11 cellular contexts compared by ENCODE assay signal in the genomic region with DNA sequence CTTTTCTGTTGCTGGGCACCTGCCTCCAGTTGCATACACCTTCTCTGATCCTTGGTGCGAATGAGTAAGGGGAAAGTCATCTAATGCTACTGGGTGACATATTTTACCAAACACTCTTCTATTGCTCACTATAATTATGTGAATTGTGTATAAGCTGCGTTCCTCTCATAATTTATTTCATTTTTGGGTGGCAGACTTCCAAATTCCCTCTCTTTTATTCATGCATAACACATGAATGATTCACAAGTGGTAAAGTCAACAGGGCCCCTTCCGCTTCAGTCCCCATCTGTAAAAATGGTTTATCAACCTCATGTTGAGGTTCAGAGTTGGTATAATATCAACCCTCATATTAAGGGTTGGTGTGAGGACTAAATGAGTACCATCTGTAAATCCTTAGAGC. TPM values are rescaled to one million over a fixed set of nuclear protein-coding genes. Genes with fewer than 3 reads are reported as not detected.
DNase-seq lines count a peak whose midpoint lies in the region; ATAC-seq and TF ChIP-seq lines count a peak whose summit lies in the region.
"Had no signal": no experiment of that assay in that cellular context is flagged by ENCODE, and none has a peak within 500 bp of the region (broad histone marks: within the 10 kb centered on the region; RNA-seq: fewer than 3 reads in every experiment).

No MANE protein-coding gene starts in this region.

- H3K36me3 Mint-ChIP-seq in activated CD8-positive, alpha-beta T cell treated with anti-CD3 and anti-CD28 coated beads for 36 hours (ENCODE audit: low read depth), result peaks cover 3% of the 10 kb centered on the region

- H3K4me3 ChIP-seq in PC-9 (no peak overlapping the region), fibroblast of lung (replicated peaks in 1 of 4; ENCODE audit: control extremely low read depth in 1 of 4, insufficient read depth in 1 of 4, low read depth in 3 of 4, low read length in 4 of 4) (no peak overlapping the region), Karpas-422 (ENCODE audit: low read length) (no peak overlapping the region)
- H3K4me3 ChIP-seq: thyroid gland had no signal

- H3K9me3 ChIP-seq in PC-9 (ENCODE audit: insufficient read depth, low read depth) (no peaks in the 10 kb centered on the region), fibroblast of lung (ENCODE audit: control insufficient read depth, insufficient read depth, low read depth, low read length) (no peaks in the 10 kb centered on the region), Karpas-422 (ENCODE audit: low read length) (no peaks in the 10 kb centered on the region)
- H3K9me3 ChIP-seq: thyroid gland had no signal

- H3K27me3 ChIP-seq in PC-9 (ENCODE audit: insufficient read depth, low read depth), result no peaks in the 10 kb centered on the region
- H3K27me3 ChIP-seq in fibroblast of lung (ENCODE audit: control insufficient read depth, insufficient read depth, low read length), result no peaks in the 10 kb centered on the region
- no peaks in the 10 kb centered on the region for H3K27me3 ChIP-seq in Karpas-422 (ENCODE audit: low read length)
- H3K27me3 ChIP-seq: thyroid gland had no signal

- H4K20me1 ChIP-seq in PC-9 (ENCODE audit: insufficient read depth) (no peaks in the 10 kb centered on the region), fibroblast of lung (ENCODE audit: control insufficient read depth, extremely low read depth, insufficient read depth, low read length) (no peaks in the 10 kb centered on the region), Karpas-422 (ENCODE audit: insufficient read depth, low read depth, low read length) (no peaks in the 10 kb centered on the region)

- H3K9me2 ChIP-seq in PC-9 (ENCODE audit: insufficient read depth) (no peaks in the 10 kb centered on the region), Karpas-422 (replicated peaks; ENCODE audit: insufficient read depth, low read length) (no peaks in the 10 kb centered on the region)

- H3K79me2 ChIP-seq in PC-9 (ENCODE audit: low read depth) (peaks cover 19% of the 10 kb centered on the region), fibroblast of lung (ENCODE audit: control insufficient read depth, insufficient read depth, low read length) (peaks cover 18% of the 10 kb centered on the region), Karpas-422 (ENCODE audit: low read length) (no peaks in the 10 kb centered on the region)

- no peak overlapping the region for H3K27ac Mint-ChIP-seq in activated CD8-positive, alpha-beta T cell treated with anti-CD3 and anti-CD28 coated beads for 36 hours

- peaks cover 16% of the 10 kb centered on the region for H3K4me1 Mint-ChIP-seq in activated CD8-positive, alpha-beta T cell treated with anti-CD3 and anti-CD28 coated beads for 36 hours (ENCODE audit: low read depth)

- no peak for TF ChIP-seq CTCF in PC-9 (conservative IDR thresholded peaks at IDR 0.05)
- no peak for TF ChIP-seq CTCF in fibroblast of lung (conservative IDR thresholded peaks at IDR 0.05 in 1 of 2, IDR thresholded peaks at IDR 0.05 in 1 of 2; ENCODE audit: low read depth in 1 of 2, low read length in 2 of 2)
- TF ChIP-seq CTCF in activated CD8-positive, alpha-beta T cell treated with anti-CD3 and anti-CD28 coated beads for 36 hours (IDR thresholded peaks at IDR 0.05), result no peak

- peak overlapping the region; percentile 57 for H3K4me2 ChIP-seq in PC-9
- peak overlapping the region; percentile 46 for H3K4me2 ChIP-seq in fibroblast of lung (ENCODE audit: extremely low read depth, insufficient read depth, low read length)
- H3K4me2 ChIP-seq in Karpas-422 (ENCODE audit: low read depth, low read length, poor library complexity, severe bottlenecking), result no peak overlapping the region

- H2AFZ ChIP-seq in PC-9 (0 out of 2 replicates have a peak overlapping the region, but pooled peaks have one; percentile 31), fibroblast of lung (ENCODE audit: low read length) (no peak overlapping the region), Karpas-422 (ENCODE audit: low read length) (no peak overlapping the region)

- no peaks in the 10 kb centered on the region for H3K9me3 Mint-ChIP-seq in activated CD8-positive, alpha-beta T cell treated with anti-CD3 and anti-CD28 coated beads for 36 hours

- H3K27ac ChIP-seq in PC-9 (peak overlapping the region; percentile 80), fibroblast of lung (ENCODE audit: insufficient read depth, low read length) (peak overlapping the region; percentile 73), Karpas-422 (ENCODE audit: low read length) (no peak overlapping the region)
- H3K27ac ChIP-seq: thyroid gland had no signal

- H3K36me3 ChIP-seq in PC-9 (ENCODE audit: low read depth) (no peaks in the 10 kb centered on the region), fibroblast of lung (ENCODE audit: control insufficient read depth, insufficient read depth, low read length) (no peaks in the 10 kb centered on the region), Karpas-422 (ENCODE audit: insufficient read depth, low read length) (no peaks in the 10 kb centered on the region)
- H3K36me3 ChIP-seq: thyroid gland had no signal

- intact Hi-C loops in PC-9 (cut with micrococcal nuclease; ENCODE audit: unreplicated experiment), result loop anchor here (2.0 to 5.0 kb wide), 3 partner anchors 23 to 54 kb away; no protein-coding TSS in a partner anchor
- intact Hi-C loops in activated CD8-positive, alpha-beta T cell treated with anti-CD3 and anti-CD28 coated beads for 36 hours (cut with micrococcal nuclease), result no loop called here

- CTCF ChIA-PET in PC-9 (lab: Charles Lee), result no interaction called here
- CTCF ChIA-PET in activated CD8-positive, alpha-beta T cell treated with anti-CD3 and anti-CD28 coated beads for 36 hours (lab: Charles Lee), result interaction anchor here (1.0 kb wide), 1 partner anchor 17 kb away, joined by 3 read pairs; no protein-coding TSS in a partner anchor

- DNase-seq in NCI-H345 (lab: John Stamatoyannopoulos, UW) (peak; percentile 20), NCI-H345 treated with DMSO at 0.1 percent for 48 hours (lab: John Stamatoyannopoulos, UW; ENCODE audit: unreplicated experiment) (no peak), PC-9 (peak in 1 of 2 experiments; percentile 93), fibroblast of lung (ENCODE audit: low read depth in 2 of 2) (peak; percentile 89 to 94), Karpas-422 (no peak), epidermal melanocyte (ENCODE audit: insufficient read length, low spot score) (no peak)
- DNase-seq in activated T-cell treated with anti-CD3 and anti-CD28 coated beads, Interleukin-2, amount 50 U/mL, for 1 hour, result no peak
- DNase-seq in activated CD8-positive, alpha-beta T cell treated with anti-CD3 and anti-CD28 coated beads for 36 hours, result no peak
- DNase-seq: NCI-H187 treated with DMSO at 0.1 percent for 48 hours; stimulated activated CD4-positive, alpha-beta T cell treated with anti-CD3 and anti-CD28 coated beads, Interleukin-4, amount 100 ng/mL, for 1 hour; thyroid gland had no signal

- H3K4me3 Mint-ChIP-seq in activated CD8-positive, alpha-beta T cell treated with anti-CD3 and anti-CD28 coated beads for 36 hours, result no peak overlapping the region

- POLR2A ChIA-PET in PC-9 (lab: Charles Lee; ENCODE audit: unreplicated experiment), result interaction anchor here (0.7 kb wide), 2 partner anchors 121 to 280 kb away, joined by 4 to 6 read pairs; no protein-coding TSS in a partner anchor
- POLR2A ChIA-PET in activated CD8-positive, alpha-beta T cell treated with anti-CD3 and anti-CD28 coated beads for 36 hours (lab: Charles Lee), result no interaction called here

- ATAC-seq in activated CD8-positive, alpha-beta T cell treated with anti-CD3 and anti-CD28 coated beads for 36 hours, result no peak

- H3K4me1 ChIP-seq in PC-9 (replicated peaks; ENCODE audit: insufficient read depth) (peaks cover 38% of the 10 kb centered on the region), fibroblast of lung (ENCODE audit: control insufficient read depth, extremely low read depth, insufficient read depth, low read length) (peaks cover 17% of the 10 kb centered on the region), Karpas-422 (ENCODE audit: low read length) (peaks cover 22% of the 10 kb centered on the region)

- BruUV-seq in PC-9 (replicated peaks; lab: Mats Ljungman, UMichigan), result no TSS peak

- H3K9ac ChIP-seq in fibroblast of lung (ENCODE audit: insufficient read depth, low read length) (no peak overlapping the region), Karpas-422 (ENCODE audit: low read length) (no peak overlapping the region)

- no peaks in the 10 kb centered on the region for H3K27me3 Mint-ChIP-seq in activated CD8-positive, alpha-beta T cell treated with anti-CD3 and anti-CD28 coated beads for 36 hours

- H3F3A ChIP-seq in PC-9 (ENCODE audit: insufficient read depth, low read depth), result peaks cover 24% of the 10 kb centered on the region

RNA-seq across cellular contexts. Expression of gene QSOX1, which starts 3.2 kb away (rescaled TPM):
- total RNA-seq in PC-9 (2021) (226 and 263 TPM in 2 replicates), fibroblast of lung (1,004 and 1,312 TPM in 2 replicates)
- polyA plus RNA-seq in fibroblast of lung, result 799 and 884 TPM in 2 replicates
- 976 and 994 TPM in 2 replicates for polyA plus RNA-seq in fibroblast of lung (2012)
- polyA minus RNA-seq in fibroblast of lung (ENCODE audit: low replicate concordance), result 581 and 622 TPM in 2 replicates
- total RNA-seq in Karpas-422 (2014; rRNA removed; shearing (Covaris generic); ENCODE audit: low replicate concordance), result 4.7 and 10.0 TPM in 2 replicates
- 10 to 100 TPM; 32.2 to 33.9 TPM for total RNA-seq in activated CD8-positive, alpha-beta T cell treated with anti-CD3 and anti-CD28 coated beads for 36 hours

Comparison
In these comparisons a context has a peak if more than half of its experiments do, and no peak if none do; other contexts are left out.
1. DNase-seq: peak in NCI-H345 (single experiment) and fibroblast of lung (2 of 2); none in NCI-H345 treated with DMSO at 0.1 percent for 48 hours (single experiment), activated T-cell treated with anti-CD3 and anti-CD28 coated beads, Interleukin-2, amount 50 U/mL, for 1 hour (single experiment), Karpas-422 (single experiment), epidermal melanocyte (single experiment) and activated CD8-positive, alpha-beta T cell treated with anti-CD3 and anti-CD28 coated beads for 36 hours (single experiment).